Comparison of ENCODE assay signal across 8 cellular contexts in genomic region chr15:60359738-60360137, GRCh38. TPM values are rescaled to one million over a fixed set of nuclear protein-coding genes. Genes with fewer than 3 reads are reported as not detected.
DNase-seq lines count a peak whose midpoint lies in the region; ATAC-seq and TF ChIP-seq lines count a peak whose summit lies in the region.
"Not testable (repeated sequence)": the region's sequence is repeated elsewhere in the genome, so short reads cannot be mapped to it uniquely, and the experiment has no call there.

No MANE protein-coding gene starts in this region.

- H2AFZ ChIP-seq in KMS-11 (ENCODE audit: low read depth): not testable (repeated sequence)
- peak overlapping the region; percentile 86 for H2AFZ ChIP-seq in neuronal stem cell (ENCODE audit: low read length)

- 61 to 71% (median 66%) methylated on average over 10 of the region's 10 CpGs for WGBS in heart left ventricle, 4 donors
- WGBS in neuronal stem cell (ENCODE audit: extremely low coverage in 2 of 2, insufficient read length in 2 of 2, insufficient replicate concordance in 1 of 2), 2 donors: no CpG with 5 or more reads among the region's 10 CpGs

- H4K91ac ChIP-seq in neuronal stem cell (ENCODE audit: low read depth, low read length, poor library complexity): not testable (repeated sequence)

- not testable (repeated sequence) for H3K4me3 ChIP-seq in KMS-11 (IDR thresholded peaks at IDR 0.05; ENCODE audit: insufficient read depth, low read depth, low read length); brain microvascular endothelial cell (ENCODE audit: low read depth, low read length); heart left ventricle; neuronal stem cell (ENCODE audit: low read length in 2 of 2); thoracic aorta

- peak; percentile 45 to 67 (median 62) for ATAC-seq in heart left ventricle
- peak; percentile 37 for ATAC-seq in thoracic aorta (ENCODE audit: insufficient number of reproducible peaks, low FRiP score, low read depth)

- not testable (repeated sequence) for H3K9ac ChIP-seq in KMS-11; neuronal stem cell (ENCODE audit: low read depth, low read length, poor library complexity)

- in situ Hi-C loops in brain microvascular endothelial cell (cut with HindIII; ENCODE audit: low pct_ligation_motif_present, low sequenced_read_pairs): not testable (repeated sequence)

- H3K79me1 ChIP-seq in neuronal stem cell (ENCODE audit: low read depth, low read length): not testable (repeated sequence)

- H3K23ac ChIP-seq in neuronal stem cell (ENCODE audit: low read depth, low read length, poor library complexity): not testable (repeated sequence)

- H3K4me1 ChIP-seq in KMS-11 (ENCODE audit: low read depth, poor library complexity, severe bottlenecking); neuronal stem cell (ENCODE audit: control insufficient read depth in 2 of 2, insufficient read depth in 1 of 2, low read depth in 1 of 2, low read length in 2 of 2): not testable (repeated sequence)
- H3K4me1 ChIP-seq in heart left ventricle: peaks cover 6 to 63% (median 32%) of the 10 kb centered on the region in 12 donors
- H3K4me1 ChIP-seq in thoracic aorta (ENCODE audit: control insufficient read depth in 1 of 2, low read depth in 2 of 2): peaks cover 37 to 61% of the 10 kb centered on the region in 2 donors

- TF ChIP-seq CTCF in KMS-11 (conservative IDR thresholded peaks at IDR 0.05; ENCODE audit: low read depth, low read length): peak; percentile 72
- peak; percentile 70 for TF ChIP-seq CTCF in brain microvascular endothelial cell (IDR thresholded peaks at IDR 0.05; ENCODE audit: low read depth, low read length, missing control alignments)
- TF ChIP-seq CTCF in heart left ventricle (IDR thresholded peaks at IDR 0.05): peak; percentile 51 to 81 (median 72)
- peak; percentile 67 for TF ChIP-seq CTCF in thoracic aorta (IDR thresholded peaks at IDR 0.05)

- H2BK120ac ChIP-seq in neuronal stem cell (ENCODE audit: low read depth, low read length): not testable (repeated sequence)

- not testable (repeated sequence) for H3K4me2 ChIP-seq in KMS-11; neuronal stem cell (ENCODE audit: insufficient read depth, low read length, poor library complexity, severe bottlenecking)

- not testable (repeated sequence) for H3K27ac ChIP-seq in KMS-11; neuronal stem cell (replicated peaks; ENCODE audit: low read length)
- H3K27ac ChIP-seq in brain microvascular endothelial cell (peak overlapping the region; percentile 78), heart left ventricle (peak overlapping the region in 5 of 12 donors; percentile 24 to 72 (median 54)), thoracic aorta (peak overlapping the region; percentile 72 to 82)

- H3K27me3 ChIP-seq in KMS-11 (ENCODE audit: insufficient read depth, low read depth); brain microvascular endothelial cell (replicated peaks); heart left ventricle; neuronal stem cell (ENCODE audit: control insufficient read depth in 3 of 3, insufficient read depth in 3 of 3, low read depth in 1 of 3, low read length in 3 of 3); thoracic aorta (replicated peaks; ENCODE audit: insufficient read depth): not testable (repeated sequence)

- H4K8ac ChIP-seq in neuronal stem cell (ENCODE audit: low read depth, low read length): not testable (repeated sequence)

- intact Hi-C loops in heart left ventricle (cut with DNase I): loop anchor here (1.0 to 10.0 kb wide), 13 partner anchors 33 to 1475 kb away; partner anchors contain the start of gene ANXA2 (in 5 of the 10)

- not testable (repeated sequence) for H3K9me3 ChIP-seq in heart left ventricle; neuronal stem cell (replicated peaks in 1 of 2; ENCODE audit: control insufficient read depth in 2 of 2, insufficient read depth in 1 of 2, low read depth in 1 of 2, low read length in 2 of 2); thoracic aorta

- H3K36me3 ChIP-seq in KMS-11 (ENCODE audit: insufficient read depth) (peaks cover 20% of the 10 kb centered on the region; the same call in 1 of the 2 replicates), brain microvascular endothelial cell (replicated peaks) (peaks cover 97% of the 10 kb centered on the region), heart left ventricle (peaks cover 1 to 99% (median 75%) of the 10 kb centered on the region in 9 donors), thoracic aorta (peaks cover 38% of the 10 kb centered on the region)
- not testable (repeated sequence) for H3K36me3 ChIP-seq in neuronal stem cell (replicated peaks in 1 of 2; ENCODE audit: control insufficient read depth in 2 of 2, insufficient read depth in 2 of 2, low read length in 2 of 2)

- not testable (repeated sequence) for H3K18ac ChIP-seq in neuronal stem cell (ENCODE audit: low read length)

- not testable (repeated sequence) for H2BK15ac ChIP-seq in neuronal stem cell (ENCODE audit: low read length)

- H3K79me2 ChIP-seq in KMS-11 (ENCODE audit: insufficient read depth, low read depth): not testable (repeated sequence)

- not testable (repeated sequence) for H2BK12ac ChIP-seq in neuronal stem cell (ENCODE audit: low read length)

- not testable (repeated sequence) for H4K20me1 ChIP-seq in KMS-11 (ENCODE audit: insufficient read depth)

- DNase-seq in DMS79 treated with DMSO at 0.1 percent for 48 hours (lab: John Stamatoyannopoulos, UW) (peak; percentile 63), NCI-H774 (lab: John Stamatoyannopoulos, UW) (peak; percentile 38), heart left ventricle (peak in 2 of 5 donors; percentile 37 to 38), neuronal stem cell (ENCODE audit: low spot score) (peak; percentile 59)
- peak; percentile 18 for DNase-seq in activated CD4-positive, alpha-beta T cell treated with anti-CD3 and anti-CD28 coated beads for 1 hour
- DNase-seq in brain microvascular endothelial cell; thoracic aorta (ENCODE audit: low spot score): not testable (repeated sequence)

- H2BK5ac ChIP-seq in neuronal stem cell (ENCODE audit: low read length): not testable (repeated sequence)

- H3K14ac ChIP-seq in neuronal stem cell (ENCODE audit: low read length): not testable (repeated sequence)

- H2AK5ac ChIP-seq in neuronal stem cell (ENCODE audit: low read depth, low read length): not testable (repeated sequence)

- not testable (repeated sequence) for H3K4ac ChIP-seq in neuronal stem cell (ENCODE audit: low read length)

- not testable (repeated sequence) for TF ChIP-seq POLR2A in heart left ventricle (IDR thresholded peaks at IDR 0.05)

RNA-seq across cellular contexts. Expression of gene ANXA2, which starts 38.0 kb away (rescaled TPM):
- 100 to 1,000 TPM; 106 to 523 (median 207) TPM for total RNA-seq in heart left ventricle
- polyA plus RNA-seq in heart left ventricle: 100 to 1,000 TPM; 135 to 547 TPM
- polyA plus RNA-seq in neuronal stem cell (2013, experiment 1 of 2): 93.2 TPM
- 92.4 TPM for polyA plus RNA-seq in neuronal stem cell (2013, experiment 2 of 2)
- total RNA-seq in thoracic aorta: 100 to 1,000 TPM; 752 to 812 TPM
